24 cellular contexts compared by ENCODE assay signal in genomic region chr1:219342836-219343235, GRCh38.
"Had no signal": no experiment of that assay in that cellular context is flagged by ENCODE, and none has a peak within 500 bp of the region (broad histone marks: within the 10 kb centered on the region; RNA-seq: fewer than 3 reads in every experiment).

No MANE protein-coding gene starts in this region.

- H3K27ac ChIP-seq: HL-60, SJSA1, SK-N-MC had no signal

- H3K4me3 ChIP-seq: SJSA1, SK-N-MC had no signal

- H3K9me3 ChIP-seq: SJSA1 had no signal

- FAIRE-seq: HTR-8/SVneo, RCC 7860 had no signal

- DNase-seq: KBM-7, MV-4-11, NCI-H1048, NCI-H1105, NCI-H1417, NCI-H1436 treated with DMSO at 0.1 percent for 48 hours, NCI-H1694, NCI-H187 treated with DMSO at 0.1 percent for 48 hours, NCI-H2081, NCI-H2107, NCI-H2227 treated with DMSO at 0.1 percent for 48 hours, NCI-H446, NCI-H510A, NCI-H524 treated with DMSO at 0.1 percent for 48 hours, NCI-H69, NCI-H774, Right ventricle myocardium superior, RPMI8226, SIG-M5 had no signal

- H3K27me3 ChIP-seq: SJSA1 had no signal

- H3K36me3 ChIP-seq: SJSA1 had no signal

- H3K4me1 ChIP-seq: SJSA1 had no signal
